ENCODE assay signal across 8 cellular contexts in genomic region chr21:42496120-42496838, GRCh38. TPM values are rescaled to one million over a fixed set of nuclear protein-coding genes. Genes with fewer than 3 reads are reported as not detected.
DNase-seq lines count a peak whose midpoint lies in the region; ATAC-seq, FAIRE-seq and TF ChIP-seq lines count a peak whose summit lies in the region.

Gene RSPH1 (minus strand): TSS chr21:42496224. CDS start chr21:42496186, 38 bp downstream.

- ATAC-seq in CD4-positive, CD25-positive, alpha-beta regulatory T cell (ENCODE audit: low read depth in 2 of 2), result peak; percentile 96
- ATAC-seq in GM19438 (IDR thresholded peaks at IDR 0.05; ENCODE audit: low read depth, unreplicated experiment) (peak; percentile 98), HG03571 (IDR thresholded peaks at IDR 0.05; ENCODE audit: unreplicated experiment) (peak; percentile 98), HepG2 (peak; percentile 98)

- H3K27me3 Mint-ChIP-seq in CD4-positive, CD25-positive, alpha-beta regulatory T cell, result peaks cover 18% of the 10 kb centered on the region

- H3K27ac ChIP-seq in CD4-positive, CD25-positive, alpha-beta regulatory T cell (ENCODE audit: insufficient read depth, low read length, poor library complexity, severe bottlenecking), result peak within 1 kb of the TSS; percentile 73
- no peak within 1 kb of the TSS for H3K27ac ChIP-seq in HepG2 (ENCODE audit: extremely low read length, insufficient read depth, low read length)

- H2AFZ ChIP-seq in HepG2 (ENCODE audit: low read length), result peak within 1 kb of the TSS; percentile 6

- no peaks in the 10 kb centered on the region for H3K36me3 Mint-ChIP-seq in CD4-positive, CD25-positive, alpha-beta regulatory T cell

- no peaks in the 10 kb centered on the region for H3K27me3 ChIP-seq in CD4-positive, CD25-positive, alpha-beta regulatory T cell (ENCODE audit: control insufficient read depth, insufficient read depth, low read length)
- peaks cover 0 to 10% of the 10 kb centered on the region in 2 experiments; a peak in 2 of 5 replicates for H3K27me3 ChIP-seq in HepG2 (ENCODE audit: control insufficient read depth in 1 of 2, insufficient read depth in 2 of 2, low read length in 2 of 2)

- in situ Hi-C loops in HepG2 (cut with HindIII; ENCODE audit: extremely low pct_ligation_motif_present, low pct_unique_long_range_greater_than_20kb), result no loop called here

- peaks cover 0 to 19% (median 12%) of the 10 kb centered on the region in 4 donors for H3K4me1 Mint-ChIP-seq in CD4-positive, CD25-positive, alpha-beta regulatory T cell

- FAIRE-seq in HepG2 (lab: Jason Lieb, UNC), result peak; percentile 76

- 0 out of 2 replicates have a peak, but pooled peaks have one; percentile 23 for TF ChIP-seq CTCF in HepG2 (CRISPR knock-in tag; IDR thresholded peaks at IDR 0.05)

- H3K4me3 Mint-ChIP-seq in CD4-positive, CD25-positive, alpha-beta regulatory T cell, result peak within 1 kb of the TSS; percentile 87 to 93 (median 89)

- CTCF ChIA-PET in HepG2 (lab: Yijun Ruan, JAX; ENCODE audit: low intra/inter-chr PET ratio, low total read pairs), result no interaction called here

- no peak for TF ChIP-seq POLR2A in HepG2 (IDR thresholded peaks at IDR 0.05; ENCODE audit: insufficient read depth in 1 of 2, low read depth in 2 of 2, low read length in 2 of 2)

- H4K20me1 ChIP-seq in HepG2 (ENCODE audit: insufficient read depth, low read length), result no peaks in the 10 kb centered on the region

- H3K36me3 ChIP-seq in CD4-positive, CD25-positive, alpha-beta regulatory T cell (ENCODE audit: control insufficient read depth, insufficient read depth, low read length), result no peaks in the 10 kb centered on the region
- H3K36me3 ChIP-seq in HepG2 (replicated peaks in 1 of 2; ENCODE audit: control insufficient read depth in 1 of 2, insufficient read depth in 2 of 2, low read length in 2 of 2), result no peaks in the 10 kb centered on the region

- POLR2A ChIA-PET in HepG2 (lab: Yijun Ruan, JAX), result no interaction called here

- peak within 1 kb of the TSS; percentile 62 for H3K4me3 ChIP-seq in CD4-positive, CD25-positive, alpha-beta regulatory T cell (ENCODE audit: low read depth, low read length)
- peak within 1 kb of the TSS; percentile 44 to 76 (median 53) for H3K4me3 ChIP-seq in HepG2 (replicated peaks in 1 of 3; ENCODE audit: insufficient read depth in 1 of 3, low read depth in 2 of 3, low read length in 3 of 3)

- no TSS peak for BruUV-seq in HepG2 (replicated peaks; lab: Mats Ljungman, UMichigan)

- H3K9ac ChIP-seq in HepG2 (ENCODE audit: insufficient read depth, low read depth, low read length), result peak within 1 kb of the TSS; percentile 62; the same call in 1 of the 2 replicates

- peak within 1 kb of the TSS; percentile 61 to 98 (median 89) for H3K27ac Mint-ChIP-seq in CD4-positive, CD25-positive, alpha-beta regulatory T cell

- H3K9me3 Mint-ChIP-seq in CD4-positive, CD25-positive, alpha-beta regulatory T cell, result no peaks in the 10 kb centered on the region

- H3K4me1 ChIP-seq in CD4-positive, CD25-positive, alpha-beta regulatory T cell (ENCODE audit: control insufficient read depth, insufficient read depth, low read length, poor library complexity, severe bottlenecking), result peaks cover 15% of the 10 kb centered on the region
- H3K4me1 ChIP-seq in HepG2 (ENCODE audit: insufficient read depth, low read length), result peaks cover 25% of the 10 kb centered on the region

- 0 out of 2 replicates have a peak, but pooled peaks have one; percentile 23 for TF ChIP-seq RAD21 in HepG2 (CRISPR knock-in tag; IDR thresholded peaks at IDR 0.05)

- peak; percentile 98 to 100 (median 99) for DNase-seq in CD4-positive, CD25-positive, alpha-beta regulatory T cell
- DNase-seq in NCI-H774 (lab: John Stamatoyannopoulos, UW) (peak; percentile 93), dermis microvascular lymphatic vessel endothelial cell (ENCODE audit: low read depth in 2 of 2) (peak; percentile 96 to 99), HepG2 (ENCODE audit: low spot score) (peak; percentile 93)
- DNase-seq in activated CD4-positive, alpha-beta T cell treated with anti-CD3 and anti-CD28 coated beads, Interleukin-2, amount 50 U/mL, for 48 hours, result peak; percentile 99 to 100
- DNase-seq in stimulated activated CD4-positive, alpha-beta T cell treated with anti-CD3 and anti-CD28 coated beads, Interleukin-2, amount 100 ng/mL, for 48 hours, result peak; percentile 99

- H3K79me2 ChIP-seq in HepG2 (ENCODE audit: insufficient read depth, low read length), result no peaks in the 10 kb centered on the region

- under 1% methylated on average over 16 of the region's 58 CpGs for WGBS in HepG2 (ENCODE audit: low lambda C conversion rate)

- intact Hi-C loops in HepG2 (cut with micrococcal nuclease; ENCODE audit: unreplicated experiment), result no loop called here

- no peaks in the 10 kb centered on the region for H3K9me3 ChIP-seq in CD4-positive, CD25-positive, alpha-beta regulatory T cell (ENCODE audit: control insufficient read depth in 2 of 2, low read length in 2 of 2)
- no peaks in the 10 kb centered on the region for H3K9me3 ChIP-seq in HepG2 (ENCODE audit: low read length)

- peak within 1 kb of the TSS; percentile 93 for H3K4me2 ChIP-seq in HepG2 (ENCODE audit: low read depth, low read length)

- TF ChIP-seq EP300 in HepG2 (IDR thresholded peaks at IDR 0.05; ENCODE audit: low read depth in 2 of 2, low read length in 2 of 2) (no peak), HepG2 (CRISPR knock-in tag; IDR thresholded peaks at IDR 0.05; ENCODE audit: borderline replicate concordance) (no peak)

TF ChIP-seq in HepG2, 621 proteins besides CTCF, POLR2A, EP300 and RAD21 (continues in another document):
- TF ChIP-seq MZF1 (CRISPR knock-in tag; IDR thresholded peaks at IDR 0.05; ENCODE audit: borderline replicate concordance), result no peak
- TF ChIP-seq FOXJ3 (CRISPR knock-in tag; IDR thresholded peaks at IDR 0.05; ENCODE audit: borderline replicate concordance), result no peak
- no peak for TF ChIP-seq MAZ (IDR thresholded peaks at IDR 0.05; ENCODE audit: borderline replicate concordance, low read depth, low read length)
- TF ChIP-seq MAZ (CRISPR knock-in tag; IDR thresholded peaks at IDR 0.05; ENCODE audit: low read depth), result peak; percentile 44; the same call in 1 of the 2 replicates
- TF ChIP-seq CSRNP1 (CRISPR knock-in tag; IDR thresholded peaks at IDR 0.05), result no peak
- peak; percentile 89 for TF ChIP-seq NFYC (CRISPR knock-in tag; IDR thresholded peaks at IDR 0.05)
- no peak for TF ChIP-seq ZNF329 (CRISPR knock-in tag; IDR thresholded peaks at IDR 0.05; ENCODE audit: low read depth)
- TF ChIP-seq RFX1 (IDR thresholded peaks at IDR 0.05), result peak; percentile 99
- TF ChIP-seq REL (CRISPR knock-in tag; conservative IDR thresholded peaks at IDR 0.05), result no peak
- no peak for TF ChIP-seq NFRKB (IDR thresholded peaks at IDR 0.05)
- TF ChIP-seq TEAD2 (CRISPR knock-in tag; IDR thresholded peaks at IDR 0.05), result 0 out of 2 replicates have a peak, but pooled peaks have one; percentile 24
- no peak for TF ChIP-seq KDM1A (CRISPR knock-in tag; IDR thresholded peaks at IDR 0.05)
- TF ChIP-seq ZNF496 (CRISPR knock-in tag; IDR thresholded peaks at IDR 0.05; ENCODE audit: insufficient replicate concordance), result no peak
- TF ChIP-seq FOXM1 (CRISPR knock-in tag; IDR thresholded peaks at IDR 0.05), result no peak

RNA-seq across cellular contexts. Expression of gene RSPH1, which starts in this region (rescaled TPM):
- 0.25 TPM for total RNA-seq in CD4-positive, CD25-positive, alpha-beta regulatory T cell
- not detected for polyA plus RNA-seq in CD4-positive, CD25-positive, alpha-beta regulatory T cell
- total RNA-seq in dermis microvascular lymphatic vessel endothelial cell, result under 0.01 TPM in 1 of 2 replicates, not detected in the other
- total RNA-seq in HepG2 (2016; rRNA removed; fragmentation: Illumina TruSeq; extraction: Trizol), result not detected in 2 replicates
- total RNA-seq in HepG2 (2016; cell fraction: cytosol; rRNA removed; fragmentation: Illumina TruSeq; extraction: Trizol; ENCODE audit: low read depth), result not detected in 2 replicates
- not detected in 2 replicates for total RNA-seq in HepG2 (2016; cell fraction: insoluble cytoplasmic fraction; rRNA removed; fragmentation: Illumina TruSeq; extraction: Trizol)
- total RNA-seq in HepG2 (2016; cell fraction: membrane; rRNA removed; fragmentation: Illumina TruSeq; extraction: Trizol), result not detected in 2 replicates
- not detected in 2 replicates for total RNA-seq in HepG2 (2016; cell fraction: nucleus; rRNA removed; fragmentation: Illumina TruSeq; extraction: Trizol)
- not detected in 2 replicates for polyA plus RNA-seq in HepG2 (2011; rRNA removed)
- polyA plus RNA-seq in HepG2 (2011; cell fraction: cytosol; rRNA removed), result not detected in 2 replicates
- not detected in 2 replicates for polyA plus RNA-seq in HepG2 (2011; cell fraction: nucleus; rRNA removed)
- not detected in 2 replicates for polyA plus RNA-seq in HepG2 (2012)
- polyA plus RNA-seq in HepG2 (2016; cell fraction: cytosol; fragmentation: Illumina TruSeq; extraction: Trizol; ENCODE audit: low read depth), result not detected in 2 replicates
- polyA plus RNA-seq in HepG2 (2016; cell fraction: insoluble cytoplasmic fraction; fragmentation: Illumina TruSeq; extraction: Trizol; ENCODE audit: low read depth), result not detected in 2 replicates
- not detected in 2 replicates for polyA plus RNA-seq in HepG2 (2016; cell fraction: membrane; fragmentation: Illumina TruSeq; extraction: Trizol; ENCODE audit: low read depth)
- not detected in 2 replicates for polyA plus RNA-seq in HepG2 (2016; cell fraction: nucleus; fragmentation: Illumina TruSeq; extraction: Trizol; ENCODE audit: insufficient read depth, low read depth)
- not detected in 2 replicates for polyA minus RNA-seq in HepG2 (2011; rRNA and poly(A)+ RNA removed; ENCODE audit: low replicate concordance)
- not detected in 2 replicates for polyA minus RNA-seq in HepG2 (2011; cell fraction: cytosol; rRNA and poly(A)+ RNA removed)
- polyA minus RNA-seq in HepG2 (2011; cell fraction: nucleus; rRNA and poly(A)+ RNA removed), result not detected in 2 replicates

Comparison
In these comparisons a context has a peak if more than half of its experiments do, and no peak if none do; other contexts are left out.
1. Peak in DNase-seq, ATAC-seq, H3K4me3 ChIP-seq and H3K27ac ChIP-seq in CD4-positive, CD25-positive, alpha-beta regulatory T cell; RNA of the gene not detected or under 1 TPM.
2. Peak in DNase-seq in dermis microvascular lymphatic vessel endothelial cell; RNA of the gene not detected or under 1 TPM.
3. Peak in DNase-seq, ATAC-seq, H3K4me3 ChIP-seq, H3K9ac ChIP-seq and H3K4me2 ChIP-seq in HepG2; RNA of the gene not detected or under 1 TPM.